Comparison of ENCODE assay signal across 1 cellular context in the genomic region with DNA sequence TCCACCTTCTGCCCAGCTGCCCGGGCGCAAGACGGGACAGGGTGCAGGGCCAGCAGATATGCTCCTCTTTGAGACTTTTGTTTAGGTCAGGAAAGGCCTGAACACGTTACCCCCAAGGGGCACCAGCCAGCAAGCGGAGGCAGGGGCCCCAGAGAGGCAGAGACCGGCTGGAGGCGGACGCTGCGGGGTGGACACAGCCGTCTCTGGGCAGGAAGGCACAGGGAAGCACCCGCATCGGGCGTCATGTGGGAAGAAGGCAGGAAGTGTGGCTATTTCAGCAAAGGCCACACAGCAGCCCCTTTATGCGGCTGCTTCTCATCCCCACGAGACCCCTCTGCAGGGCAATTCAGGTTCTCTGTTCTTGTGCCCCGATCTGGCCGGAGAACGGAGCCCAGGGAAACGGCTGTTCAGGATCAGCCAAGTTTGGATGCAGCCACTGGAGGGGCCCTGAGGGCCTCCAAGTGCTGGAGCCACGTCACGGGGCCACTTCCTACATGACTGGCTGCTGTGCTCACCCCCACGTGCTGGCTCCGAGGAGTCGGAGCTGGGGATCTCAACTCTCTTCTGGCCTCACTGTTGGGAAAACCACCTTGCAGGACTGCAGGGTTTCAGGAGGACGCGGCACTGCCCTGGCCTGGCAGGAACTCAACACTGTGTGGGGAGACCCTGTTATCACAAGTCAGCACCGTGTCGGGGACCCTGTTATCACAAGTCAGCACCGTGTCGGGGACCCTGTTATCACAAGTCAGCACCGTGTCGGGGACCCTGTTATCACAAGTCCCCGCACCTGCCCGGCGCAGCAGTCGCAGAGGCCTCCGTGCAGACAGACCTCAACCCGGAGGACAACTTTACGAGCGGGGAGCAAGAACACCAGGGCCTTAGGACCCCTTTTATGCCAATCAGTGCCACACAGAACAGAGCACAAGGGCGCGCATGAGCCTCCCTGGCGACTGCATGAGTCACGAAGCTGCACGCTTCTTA.
TF ChIP-seq lines count a peak whose summit lies in the region.

No MANE protein-coding gene starts in this region.

TF ChIP-seq in H1, 55 proteins besides CTCF, POLR2A, EP300 and RAD21:
- no peak for TF ChIP-seq FOSL1 (IDR thresholded peaks at IDR 0.05; ENCODE audit: insufficient read depth, low read depth, low read length)
- TF ChIP-seq HDAC6 (IDR thresholded peaks at IDR 0.05; ENCODE audit: low read depth, low read length): no peak
- TF ChIP-seq BACH1 (IDR thresholded peaks at IDR 0.05; ENCODE audit: low read length): no peak
- no peak for TF ChIP-seq NRF1 (IDR thresholded peaks at IDR 0.05; ENCODE audit: low read depth, low read length)
- no peak for TF ChIP-seq SP4 (IDR thresholded peaks at IDR 0.05; ENCODE audit: low read length)
